Comparison of ENCODE assay signal across 8 cellular contexts in genomic region chr12:15268927-15269552, GRCh38. TPM values are rescaled to one million over a fixed set of nuclear protein-coding genes. Genes with fewer than 3 reads are reported as not detected.
DNase-seq lines count a peak whose midpoint lies in the region; FAIRE-seq and TF ChIP-seq lines count a peak whose summit lies in the region.

No MANE protein-coding gene starts in this region.

- in situ Hi-C loops in astrocyte of the cerebellum (cut with HindIII; ENCODE audit: low sequenced_read_pairs) = no loop called here

- H3K36me3 ChIP-seq in iPS DF 6.9 (ENCODE audit: control insufficient read depth, insufficient read depth, low read length) = no peaks in the 10 kb centered on the region

- peaks cover 8% of the 10 kb centered on the region for H3K27me3 Mint-ChIP-seq in activated T-cell treated with anti-CD3 and anti-CD28 coated beads, Interleukin-2, amount 50 U/mL, for 24 hours

- no peak overlapping the region for H3K4me3 Mint-ChIP-seq in activated T-cell treated with anti-CD3 and anti-CD28 coated beads, Interleukin-2, amount 50 U/mL, for 24 hours

- WGBS in iPS DF 6.9 (ENCODE audit: insufficient coverage, insufficient read length) = no CpG with 5 or more reads among the region's 2 CpGs

- no peaks in the 10 kb centered on the region for H3K9me3 Mint-ChIP-seq in activated T-cell treated with anti-CD3 and anti-CD28 coated beads, Interleukin-2, amount 50 U/mL, for 24 hours

- no peak overlapping the region for H3K4me3 ChIP-seq in astrocyte of the cerebellum (ENCODE audit: low read depth, low read length)
- H3K4me3 ChIP-seq in iPS DF 6.9 (ENCODE audit: low read length) = no peak overlapping the region

- no peak for TF ChIP-seq POLR2A in H54 (IDR thresholded peaks at IDR 0.05; ENCODE audit: low read depth, low read length)

- no peaks in the 10 kb centered on the region for H3K9me3 ChIP-seq in iPS DF 6.9 (ENCODE audit: control insufficient read depth, insufficient read depth, low read length)

- peak; percentile 27 for DNase-seq in activated T-cell treated with anti-CD3 and anti-CD28 coated beads, Interleukin-2, amount 50 U/mL, for 1 hour
- DNase-seq in activated T-cell treated with anti-CD3 and anti-CD28 coated beads, Interleukin-2, amount 50 U/mL, for 24 hours = no peak
- DNase-seq in H54 (ENCODE audit: insufficient read length, low spot score) = peak; percentile 18
- peak; percentile 64 for DNase-seq in M059J (ENCODE audit: low read depth)
- DNase-seq in RCC 7860 (ENCODE audit: low spot score) = peak; percentile 66
- DNase-seq in astrocyte of the cerebellum (ENCODE audit: low read depth) = peak; percentile 58
- peak; percentile 13 for DNase-seq in iPS DF 6.9 (ENCODE audit: low read depth, low spot score)
- DNase-seq in stimulated activated CD4-positive, alpha-beta T cell treated with anti-CD3 and anti-CD28 coated beads, Interleukin-2, amount 100 ng/mL, for 24 hours = peak; percentile 23 to 40

- FAIRE-seq in H54 (lab: Jason Lieb, UNC) = peak; percentile 96
- peak; percentile 75 for FAIRE-seq in RCC 7860 (lab: Jason Lieb, UNC)

- no peaks in the 10 kb centered on the region for H3K36me3 Mint-ChIP-seq in activated T-cell treated with anti-CD3 and anti-CD28 coated beads, Interleukin-2, amount 50 U/mL, for 24 hours (ENCODE audit: low read depth)

- no peaks in the 10 kb centered on the region for H3K4me1 Mint-ChIP-seq in activated T-cell treated with anti-CD3 and anti-CD28 coated beads, Interleukin-2, amount 50 U/mL, for 24 hours (ENCODE audit: low read depth)

- TF ChIP-seq CTCF in astrocyte of the cerebellum (IDR thresholded peaks at IDR 0.05; ENCODE audit: low read depth, low read length, missing control alignments) = peak; percentile 85

- H3K27ac Mint-ChIP-seq in activated T-cell treated with anti-CD3 and anti-CD28 coated beads, Interleukin-2, amount 50 U/mL, for 24 hours = no peak overlapping the region

- H3K27me3 ChIP-seq in iPS DF 6.9 (ENCODE audit: control insufficient read depth, insufficient read depth, low read length) = no peaks in the 10 kb centered on the region

- H3K4me1 ChIP-seq in iPS DF 6.9 (ENCODE audit: control insufficient read depth, insufficient read depth, low read length) = no peaks in the 10 kb centered on the region

- H3K27ac ChIP-seq in iPS DF 6.9 (ENCODE audit: low read length) = no peak overlapping the region

RNA-seq across cellular contexts. Expression of gene RERG, which starts 47.8 kb away (rescaled TPM):
- 1.4 TPM in 1 of 2 replicates, not detected in the other for total RNA-seq in M059J (2014; rRNA removed; shearing (Covaris generic))

RNA-seq across cellular contexts. Expression of gene PTPRO, which starts 53.3 kb away (rescaled TPM):
- 0.02 and 0.32 TPM in 2 replicates for total RNA-seq in M059J (2014; rRNA removed; shearing (Covaris generic))
